In the genomic region with DNA sequence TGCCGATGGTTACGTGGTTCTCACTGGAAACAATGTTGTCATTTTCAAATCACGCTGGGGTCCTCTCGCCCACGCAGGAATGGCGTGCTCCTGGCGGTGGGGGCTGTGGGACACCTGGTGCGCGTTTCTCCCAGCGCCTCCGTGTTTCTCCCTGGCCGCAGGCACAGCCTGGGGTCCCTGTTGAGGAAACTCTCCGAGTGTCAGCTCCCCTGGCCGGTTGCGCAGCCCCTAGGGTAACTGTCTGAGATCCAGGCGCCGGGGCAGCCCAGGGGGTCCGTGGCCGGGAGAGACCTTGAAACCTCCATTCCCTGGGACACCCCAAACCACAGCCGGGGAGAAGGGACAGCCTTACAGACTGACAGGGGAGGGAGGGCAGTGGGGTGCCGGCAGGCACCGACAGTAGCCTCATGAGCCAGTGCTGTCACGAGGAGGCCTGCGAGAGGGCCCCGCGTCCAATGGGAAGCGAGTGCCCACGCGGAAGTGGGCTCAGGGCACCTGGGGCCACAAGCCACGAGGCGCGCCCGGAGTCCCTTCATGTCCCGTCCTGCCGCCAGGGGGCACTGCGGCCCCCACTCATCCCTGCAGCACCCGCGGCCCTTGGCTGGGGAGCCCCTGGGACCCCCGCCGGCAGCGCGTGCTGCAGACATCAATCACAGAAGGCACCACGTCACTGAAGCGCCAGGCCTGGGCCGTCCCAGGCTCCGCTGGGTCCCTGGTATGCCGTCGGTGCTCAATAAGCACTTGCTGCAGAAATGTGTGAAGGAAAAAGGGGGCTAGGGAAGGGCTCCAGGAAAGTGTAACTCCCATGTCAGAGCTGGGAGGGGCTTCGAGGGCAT, we compare ENCODE assay signal across 8 cellular contexts. TPM values are rescaled to one million over a fixed set of nuclear protein-coding genes. Genes with fewer than 3 reads are reported as not detected.
DNase-seq lines count a peak whose midpoint lies in the region; ATAC-seq and TF ChIP-seq lines count a peak whose summit lies in the region.

No MANE protein-coding gene starts in this region.

- H3K4me1 ChIP-seq in aorta (ENCODE audit: control insufficient read depth in 1 of 2, insufficient read depth in 2 of 2, low read length in 2 of 2), result no peaks in the 10 kb centered on the region

- intact Hi-C loops in posterior vena cava (cut with DNase I) (no loop called here), aorta (cut with DNase I) (loop anchor here in 1 of 2 donors (10.0 kb wide), 1 partner anchor 229 kb away; a partner anchor contains a TSS)

- H3K27ac Mint-ChIP-seq in activated T-cell treated with anti-CD3 and anti-CD28 coated beads, Interleukin-2, amount 50 U/mL, for 24 hours, result no peak overlapping the region

- H3K36me3 ChIP-seq in GM06990 (ENCODE audit: control insufficient read depth, insufficient read depth, low read length) (no peaks in the 10 kb centered on the region), aorta (ENCODE audit: control insufficient read depth in 1 of 2, insufficient read depth in 2 of 2, low read length in 1 of 2) (no peaks in the 10 kb centered on the region)

- WGBS in aorta, 2 donors, result 3% methylated on average over 46 to 49 of the region's 49 CpGs

- H3K4me3 ChIP-seq in GM06990 (replicated peaks; ENCODE audit: low read depth, low read length) (no peak overlapping the region), fibroblast of villous mesenchyme (ENCODE audit: low read depth, low read length) (peak overlapping the region; percentile 38), aorta (ENCODE audit: low read length in 2 of 2) (no peak overlapping the region)

- H3K9me3 ChIP-seq in aorta (ENCODE audit: control insufficient read depth, low read length), result no peaks in the 10 kb centered on the region

- peak; percentile 31 for ATAC-seq in aorta (ENCODE audit: low FRiP score)

- peaks cover 2% of the 10 kb centered on the region for H3K36me3 Mint-ChIP-seq in activated T-cell treated with anti-CD3 and anti-CD28 coated beads, Interleukin-2, amount 50 U/mL, for 24 hours (ENCODE audit: low read depth)

- DNase-seq in GM06990 (ENCODE audit: extremely low read depth, insufficient read length), result peak; percentile 68
- DNase-seq in NOMO-1 treated with DMSO at 0.1 percent for 48 hours (lab: John Stamatoyannopoulos, UW; ENCODE audit: unreplicated experiment), result peak; percentile 60
- peak; percentile 83 for DNase-seq in activated T-cell treated with anti-CD3 and anti-CD28 coated beads, Interleukin-2, amount 50 U/mL, for 24 hours
- DNase-seq in fibroblast of villous mesenchyme (ENCODE audit: low read depth), result peak; percentile 49
- peak; percentile 75 for DNase-seq in posterior vena cava (ENCODE audit: low spot score)
- DNase-seq in aorta, result peak in 1 of 2 donors; percentile 87
- no peak for DNase-seq in DMS79 (lab: John Stamatoyannopoulos, UW)
- no peak for DNase-seq in GOT3 (lab: John Stamatoyannopoulos, UW)

- peaks cover 14% of the 10 kb centered on the region for H3K27me3 Mint-ChIP-seq in activated T-cell treated with anti-CD3 and anti-CD28 coated beads, Interleukin-2, amount 50 U/mL, for 24 hours

- no peaks in the 10 kb centered on the region for H3K9me3 Mint-ChIP-seq in activated T-cell treated with anti-CD3 and anti-CD28 coated beads, Interleukin-2, amount 50 U/mL, for 24 hours

- peak; percentile 77 for TF ChIP-seq CTCF in GM06990 (IDR thresholded peaks at IDR 0.05; ENCODE audit: insufficient read depth, low read length, poor library complexity, severe bottlenecking)
- TF ChIP-seq CTCF in fibroblast of villous mesenchyme (IDR thresholded peaks at IDR 0.05; ENCODE audit: insufficient read depth, low read depth, low read length), result peak; percentile 71

- H3K4me3 Mint-ChIP-seq in activated T-cell treated with anti-CD3 and anti-CD28 coated beads, Interleukin-2, amount 50 U/mL, for 24 hours, result no peak overlapping the region

- H3K4me1 Mint-ChIP-seq in activated T-cell treated with anti-CD3 and anti-CD28 coated beads, Interleukin-2, amount 50 U/mL, for 24 hours (ENCODE audit: low read depth), result peaks cover 17% of the 10 kb centered on the region

- no peak overlapping the region for H3K27ac ChIP-seq in aorta (ENCODE audit: low read depth in 1 of 2, low read length in 2 of 2)

- H3K27me3 ChIP-seq in GM06990 (replicated peaks; ENCODE audit: control insufficient read depth, insufficient read depth, low read length) (no peaks in the 10 kb centered on the region; the same call in 1 of the 2 replicates), aorta (ENCODE audit: control insufficient read depth in 1 of 2, insufficient read depth in 2 of 2, low read length in 1 of 2) (no peaks in the 10 kb centered on the region)

RNA-seq across cellular contexts. Expression of a gene that starts 9.5 kb away (rescaled TPM):
- total RNA-seq in fibroblast of villous mesenchyme (6.4 and 6.9 TPM in 2 replicates), posterior vena cava (1 to 10 TPM; 7.4 to 9.1 TPM), aorta (10 to 100 TPM in 1 of 2 donors, 1 to 10 TPM in 1; 6.2 to 18.2 TPM)
- 1 to 10 TPM; 3.1 to 6.1 TPM for polyA plus RNA-seq in aorta

RNA-seq across cellular contexts. Expression of a gene that starts 12.3 kb away (rescaled TPM):
- total RNA-seq in fibroblast of villous mesenchyme (0.43 and 0.97 TPM in 2 replicates), posterior vena cava (1 to 10 TPM in 1 of 2 donors, under 1 TPM in 1; 0.33 to 1.2 TPM), aorta (1 to 10 TPM in 1 of 2 donors, under 1 TPM in 1; 0.71 to 1.6 TPM)
- 10 to 100 TPM in 1 of 2 donors, 1 to 10 TPM in 1; 2.2 to 16.5 TPM for polyA plus RNA-seq in aorta

RNA-seq across cellular contexts. Expression of a gene that starts 13.2 kb away (rescaled TPM):
- total RNA-seq in fibroblast of villous mesenchyme, result 1.3 and 1.9 TPM in 2 replicates
- 1 to 10 TPM in 1 of 2 donors, under 1 TPM in 1; 0.52 to 1.8 TPM for total RNA-seq in posterior vena cava
- total RNA-seq in aorta, result 1 to 10 TPM in 1 of 2 donors, not detected in 1; 3.1 TPM
- 1 to 10 TPM in 1 of 2 donors, under 1 TPM in 1; 0.75 to 6.0 TPM for polyA plus RNA-seq in aorta

RNA-seq across cellular contexts. Expression of a gene that starts 20.6 kb away (rescaled TPM):
- under 0.01 TPM in 1 of 2 replicates, not detected in the other for total RNA-seq in fibroblast of villous mesenchyme
- total RNA-seq in posterior vena cava, result not detected
- not detected for total RNA-seq in aorta
- under 1 TPM in 1 of 2 donors, not detected in 1; 0.15 TPM for polyA plus RNA-seq in aorta

RNA-seq across cellular contexts. Expression of a gene that starts 24.3 kb away (rescaled TPM):
- total RNA-seq in fibroblast of villous mesenchyme (29.6 and 32.8 TPM in 2 replicates), posterior vena cava (10 to 100 TPM; 16.2 to 17.3 TPM), aorta (10 to 100 TPM; 19.7 to 26.0 TPM)
- 10 to 100 TPM; 19.0 to 33.5 TPM for polyA plus RNA-seq in aorta

Comparison
In these comparisons a context has a peak if more than half of its experiments do, and no peak if none do; other contexts are left out.
1. DNase-seq: peak in GM06990 (single experiment), NOMO-1 treated with DMSO at 0.1 percent for 48 hours (single experiment), activated T-cell treated with anti-CD3 and anti-CD28 coated beads, Interleukin-2, amount 50 U/mL, for 24 hours (single experiment), fibroblast of villous mesenchyme (single experiment) and posterior vena cava (single experiment); none in DMS79 (single experiment) and GOT3 (single experiment).